20 cellular contexts compared by ENCODE assay signal in the genomic region with DNA sequence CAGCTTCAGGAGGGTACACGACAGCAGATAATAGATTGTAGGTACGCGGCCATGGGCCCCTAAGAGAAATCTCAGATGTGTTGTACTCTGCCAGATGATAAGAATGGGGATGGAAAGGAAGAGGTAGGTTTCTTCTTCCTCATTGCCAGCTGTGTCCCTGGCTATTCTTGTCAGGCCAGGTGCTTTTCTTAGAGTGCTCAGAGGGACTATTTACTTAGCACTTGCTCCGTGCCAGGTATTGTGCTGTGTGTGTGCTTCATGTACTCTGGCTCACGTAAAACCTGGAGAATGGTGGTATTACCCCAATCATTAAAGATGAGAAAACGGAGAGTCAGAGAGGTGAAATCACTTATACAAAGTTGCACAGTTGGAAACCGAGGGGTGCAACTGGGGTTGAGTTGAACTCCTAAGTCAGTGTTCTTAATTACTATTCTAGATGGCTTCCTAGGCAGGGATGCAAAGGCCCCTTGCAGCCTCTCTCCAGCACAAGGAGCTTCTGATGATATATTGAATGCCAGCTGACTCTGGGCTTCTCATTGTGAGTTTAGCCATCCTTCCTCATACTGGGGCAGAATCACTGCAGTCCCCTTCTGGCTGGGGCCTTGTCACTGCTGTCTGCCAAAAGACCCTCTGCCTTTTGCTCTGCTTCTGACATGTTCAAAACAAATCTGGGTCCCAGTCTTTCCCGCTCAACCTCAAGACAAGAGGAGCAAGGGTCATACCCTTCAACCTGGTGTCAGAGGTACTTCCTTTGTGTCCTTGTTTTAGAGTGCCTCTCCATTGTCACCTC.
DNase-seq lines count a peak whose midpoint lies in the region; ATAC-seq, FAIRE-seq and TF ChIP-seq lines count a peak whose summit lies in the region.
"Had no signal": no experiment of that assay in that cellular context is flagged by ENCODE, and none has a peak within 500 bp of the region (broad histone marks: within the 10 kb centered on the region; RNA-seq: fewer than 3 reads in every experiment).

No MANE protein-coding gene starts in this region.

- ATAC-seq in mucosa of descending colon (peak; percentile 79), gastroesophageal sphincter (no peak)
- ATAC-seq: HCT116, Panc1 had no signal

- no peaks in the 10 kb centered on the region for H3K27me3 ChIP-seq in gastroesophageal sphincter

- H3K36me3 ChIP-seq in mucosa of descending colon (ENCODE audit: low read depth) (no peaks in the 10 kb centered on the region), gastroesophageal sphincter (no peaks in the 10 kb centered on the region), kidney (ENCODE audit: control insufficient read depth in 1 of 2, insufficient read depth in 2 of 2, low read length in 2 of 2) (no peaks in the 10 kb centered on the region)

- WGBS in gastroesophageal sphincter (ENCODE audit: low coverage in 1 of 2), 2 donors, result 88 to 92% methylated on average over 4 to 8 of the region's 8 CpGs

- H3K9me3 ChIP-seq in mucosa of descending colon (no peaks in the 10 kb centered on the region), gastroesophageal sphincter (no peaks in the 10 kb centered on the region), kidney (ENCODE audit: control insufficient read depth in 1 of 2, low read length in 2 of 2) (no peaks in the 10 kb centered on the region)

- H3K27ac ChIP-seq in gastroesophageal sphincter (no peak overlapping the region), kidney (ENCODE audit: low read depth in 2 of 2, low read length in 2 of 2) (no peak overlapping the region)

- TF ChIP-seq EP300 in gastroesophageal sphincter (IDR thresholded peaks at IDR 0.05), result no peak

- no peak for TF ChIP-seq CTCF in mucosa of descending colon (IDR thresholded peaks at IDR 0.05)
- TF ChIP-seq CTCF in gastroesophageal sphincter (IDR thresholded peaks at IDR 0.05), result no peak
- no peak for TF ChIP-seq CTCF in kidney (IDR thresholded peaks at IDR 0.05; ENCODE audit: borderline replicate concordance, extremely low read depth, insufficient read depth)

- H3K9ac ChIP-seq in kidney (ENCODE audit: low read length in 2 of 2), result no peak overlapping the region

- DNase-seq in NCI-H2196 (lab: John Stamatoyannopoulos, UW; ENCODE audit: unreplicated experiment) (peak; percentile 28), NCI-H2196 treated with DMSO at 0.1 percent for 48 hours (lab: John Stamatoyannopoulos, UW; ENCODE audit: unreplicated experiment) (no peak), NCI-H510A treated with DMSO at 0.1 percent for 48 hours (lab: John Stamatoyannopoulos, UW) (peak; percentile 60), mucosa of descending colon (peak in 1 of 3 donors; percentile 7), kidney (no peak), NCI-H2081 treated with DMSO at 0.1 percent for 48 hours (lab: John Stamatoyannopoulos, UW) (no peak), 8988T (no peak)
- DNase-seq: DND-41, GDM1, IMR-90, Kasumi-1, NCI-H2171 treated with DMSO at 0.1 percent for 48 hours, NCI-H526 treated with DMSO at 0.1 percent for 48 hours, SHP77, T-helper 2 cell had no signal

- no peak for TF ChIP-seq POLR2A in gastroesophageal sphincter (IDR thresholded peaks at IDR 0.05)

- no peaks in the 10 kb centered on the region for H3K4me1 ChIP-seq in mucosa of descending colon (ENCODE audit: low read depth)
- no peaks in the 10 kb centered on the region for H3K4me1 ChIP-seq in gastroesophageal sphincter
- H3K4me1 ChIP-seq in kidney (ENCODE audit: control insufficient read depth in 1 of 2, insufficient read depth in 1 of 2, low read depth in 1 of 2, low read length in 2 of 2), result no peaks in the 10 kb centered on the region

- FAIRE-seq in kidney (lab: Jason Lieb, UNC), result no peak
- FAIRE-seq: A204.1, GM12892 had no signal

- no peak overlapping the region for H3K4me3 ChIP-seq in mucosa of descending colon
- H3K4me3 ChIP-seq in gastroesophageal sphincter, result no peak overlapping the region
- H3K4me3 ChIP-seq in kidney (ENCODE audit: low read length in 2 of 2), result no peak overlapping the region

- intact Hi-C loops in mucosa of descending colon (cut with DNase I, micrococcal nuclease) (no loop called here), kidney (cut with DNase I) (no loop called here)

Comparison
In these comparisons a context has a peak if more than half of its experiments do, and no peak if none do; other contexts are left out.
1. DNase-seq: peak in NCI-H2196 (single experiment) and NCI-H510A treated with DMSO at 0.1 percent for 48 hours (single experiment); none in NCI-H2196 treated with DMSO at 0.1 percent for 48 hours (single experiment), kidney (single experiment), NCI-H2081 treated with DMSO at 0.1 percent for 48 hours (single experiment) and 8988T (single experiment).